In genomic region chr5:146446861-146447733, GRCh38 we compare ENCODE assay signal across 1 cellular context.
A peak's percentile ranks its signal among the peaks of the same experiment; 100 is the strongest.
TF ChIP-seq lines count a peak whose summit lies in the region.

TCERG1 (plus strand) TSS chr5:146447333; CDS start chr5:146447350, 17 bp downstream.

TF ChIP-seq in K562, 482 proteins besides CTCF, POLR2A, EP300 and RAD21 (continued from another document and continues in another):
- 0 out of 2 replicates have a peak, but pooled peaks have one; percentile 23 for TF ChIP-seq RREB1 (CRISPR knock-in tag; IDR thresholded peaks at IDR 0.05)
- TF ChIP-seq HES1 (IDR thresholded peaks at IDR 0.05; ENCODE audit: low read depth): 0 out of 2 replicates have a peak, but pooled peaks have one; percentile 47
- no peak for TF ChIP-seq ETV6 (IDR thresholded peaks at IDR 0.05; ENCODE audit: borderline replicate concordance in 1 of 2, low read depth in 2 of 2, low read length in 1 of 2)
- peak; percentile 74; the same call in 1 of the 2 replicates for TF ChIP-seq ETV6 (CRISPR knock-in tag; IDR thresholded peaks at IDR 0.05; ENCODE audit: borderline replicate concordance)
- TF ChIP-seq DIDO1 (tag; IDR thresholded peaks at IDR 0.05; ENCODE audit: low read depth): peak; percentile 55; the same call in 1 of the 2 replicates
- TF ChIP-seq TCF3 (CRISPR knock-in tag; IDR thresholded peaks at IDR 0.05): no peak
- TF ChIP-seq FOXP1 (CRISPR knock-in tag; IDR thresholded peaks at IDR 0.05): peak; percentile 97
- TF ChIP-seq ZNF592 (IDR thresholded peaks at IDR 0.05): peak; percentile 100
- TF ChIP-seq USF2 (CRISPR knock-in tag; IDR thresholded peaks at IDR 0.05): peak; percentile 83
- TF ChIP-seq FOSL1 (tag; conservative IDR thresholded peaks at IDR 0.05): no peak
- TF ChIP-seq HCFC1 (IDR thresholded peaks at IDR 0.05; ENCODE audit: low read depth, low read length): peak; percentile 62
- no peak for TF ChIP-seq SRF (CRISPR knock-in tag; IDR thresholded peaks at IDR 0.05)
- no peak for TF ChIP-seq ZNF436 (CRISPR knock-in tag; IDR thresholded peaks at IDR 0.05)
- no peak for TF ChIP-seq RUNX1 (IDR thresholded peaks at IDR 0.05; ENCODE audit: low read depth)
- TF ChIP-seq ZNF778 (CRISPR knock-in tag; IDR thresholded peaks at IDR 0.05): no peak
- peak; percentile 34 for TF ChIP-seq SMAD1 (IDR thresholded peaks at IDR 0.05; ENCODE audit: low read depth, low read length, partially characterized antibody)
- no peak; the same call in 1 of the 2 replicates for TF ChIP-seq STAT6 (CRISPR knock-in tag; IDR thresholded peaks at IDR 0.05)
- TF ChIP-seq CGGBP1 (CRISPR knock-in tag; IDR thresholded peaks at IDR 0.05): no peak
- TF ChIP-seq POLR2AphosphoS5 (IDR thresholded peaks at IDR 0.05; ENCODE audit: control insufficient read depth, insufficient read depth, low read depth, low read length): peak; percentile 71
- no peak for TF ChIP-seq ELF2 (CRISPR knock-in tag; IDR thresholded peaks at IDR 0.05)
- TF ChIP-seq RERE (CRISPR knock-in tag; IDR thresholded peaks at IDR 0.05; ENCODE audit: borderline replicate concordance): no peak
- TF ChIP-seq AFF4 (CRISPR knock-in tag; IDR thresholded peaks at IDR 0.05): no peak
- TF ChIP-seq NFE2 (IDR thresholded peaks at IDR 0.05; ENCODE audit: low read depth): no peak
- TF ChIP-seq ZNF12 (CRISPR knock-in tag; IDR thresholded peaks at IDR 0.05): no peak; the same call in 1 of the 2 replicates
- no peak for TF ChIP-seq TAF15 (IDR thresholded peaks at IDR 0.05; ENCODE audit: low read depth, low read length)
- no peak for TF ChIP-seq BRCA1 (IDR thresholded peaks at IDR 0.05)
- TF ChIP-seq BRCA1 (CRISPR knock-in tag; IDR thresholded peaks at IDR 0.05): no peak
- no peak for TF ChIP-seq SIRT6 (IDR thresholded peaks at IDR 0.05; ENCODE audit: low read depth, low read length)
- TF ChIP-seq HNRNPK (IDR thresholded peaks at IDR 0.05; ENCODE audit: low read depth, low read length, poor library complexity, severe bottlenecking): no peak
- no peak for TF ChIP-seq TSC22D4 (tag; IDR thresholded peaks at IDR 0.05)
